Comparison of ENCODE assay signal across 1 cellular context in the genomic region with DNA sequence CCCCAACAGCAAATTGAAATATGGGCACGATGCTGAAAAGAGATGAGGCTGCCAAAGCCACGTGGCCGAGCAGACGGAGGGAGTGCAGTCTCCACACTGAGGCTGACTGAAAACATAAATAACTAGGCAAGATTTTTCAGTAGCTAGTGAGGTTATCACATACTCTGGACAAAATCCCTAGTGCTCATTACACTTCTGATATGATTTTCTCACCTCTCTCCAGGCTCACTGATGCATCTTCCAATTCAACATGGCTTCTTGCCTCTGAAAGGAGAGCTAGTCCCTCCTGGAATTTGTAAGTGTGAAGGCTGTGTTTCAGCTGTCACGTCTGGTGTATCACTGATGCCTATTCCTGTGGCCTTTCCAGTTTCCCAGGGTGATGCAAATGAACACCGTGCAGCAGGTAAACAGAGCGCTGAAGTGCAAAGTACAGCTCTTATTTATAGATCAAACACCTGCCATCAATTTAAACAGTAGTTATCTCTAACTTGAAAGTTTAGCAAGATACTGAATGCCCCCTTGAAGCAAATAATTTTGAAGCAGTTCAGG.
TF ChIP-seq lines count a peak whose summit lies in the region.

No MANE protein-coding gene starts in this region.

TF ChIP-seq in HepG2, 621 proteins besides CTCF, POLR2A, EP300 and RAD21 (continued from another document and continues in another):
- TF ChIP-seq SOX13 (IDR thresholded peaks at IDR 0.05) (0 out of 2 replicates have a peak, but pooled peaks have one; percentile 20), SOX13 (CRISPR knock-in tag; conservative IDR thresholded peaks at IDR 0.05 in 1 of 2, IDR thresholded peaks at IDR 0.05 in 1 of 2) (peak in 1 of 2 experiments; percentile 72; a peak in 2 of 4 replicates), ZNF772 (CRISPR knock-in tag; IDR thresholded peaks at IDR 0.05) (peak; percentile 31; the same call in 1 of the 2 replicates), MZF1 (CRISPR knock-in tag; IDR thresholded peaks at IDR 0.05; ENCODE audit: borderline replicate concordance) (no peak), DRAP1 (CRISPR knock-in tag; IDR thresholded peaks at IDR 0.05) (peak; percentile 36; the same call in 1 of the 2 replicates), ZNF616 (CRISPR knock-in tag; IDR thresholded peaks at IDR 0.05; ENCODE audit: low read depth) (no peak), ZNF556 (CRISPR knock-in tag; IDR thresholded peaks at IDR 0.05; ENCODE audit: borderline replicate concordance) (0 out of 2 replicates have a peak, but pooled peaks have one; percentile 39), KLF15 (CRISPR knock-in tag; IDR thresholded peaks at IDR 0.05; ENCODE audit: borderline replicate concordance) (no peak), ZNF350 (CRISPR knock-in tag; IDR thresholded peaks at IDR 0.05; ENCODE audit: borderline replicate concordance, low read depth) (peak; percentile 43; the same call in 1 of the 2 replicates), ARNT (IDR thresholded peaks at IDR 0.05) (no peak), ZSCAN29 (CRISPR knock-in tag; conservative IDR thresholded peaks at IDR 0.05) (no peak), PBX2 (CRISPR knock-in tag; IDR thresholded peaks at IDR 0.05) (no peak), NRL (CRISPR knock-in tag; IDR thresholded peaks at IDR 0.05; ENCODE audit: borderline replicate concordance) (no peak), TEAD3 (CRISPR knock-in tag; optimal IDR thresholded peaks at IDR 0.05; ENCODE audit: borderline replicate concordance) (peak; percentile 81), SP5 (CRISPR knock-in tag; IDR thresholded peaks at IDR 0.05; ENCODE audit: borderline replicate concordance, low read depth) (0 out of 2 replicates have a peak, but pooled peaks have one; percentile 24), ZNF563 (CRISPR knock-in tag; IDR thresholded peaks at IDR 0.05) (no peak), RFXANK (CRISPR knock-in tag; IDR thresholded peaks at IDR 0.05) (no peak), ARHGAP35 (CRISPR knock-in tag; IDR thresholded peaks at IDR 0.05; ENCODE audit: borderline replicate concordance) (no peak), CBX2 (IDR thresholded peaks at IDR 0.05; ENCODE audit: low read depth, low read length) (no peak), CBX2 (CRISPR knock-in tag; IDR thresholded peaks at IDR 0.05; ENCODE audit: low read depth) (no peak), ZBTB1 (CRISPR knock-in tag; IDR thresholded peaks at IDR 0.05; ENCODE audit: borderline replicate concordance) (no peak), ZNF749 (CRISPR knock-in tag; IDR thresholded peaks at IDR 0.05; ENCODE audit: borderline replicate concordance) (no peak), THAP9 (CRISPR knock-in tag; IDR thresholded peaks at IDR 0.05; ENCODE audit: borderline replicate concordance) (no peak), NFKBIZ (CRISPR knock-in tag; IDR thresholded peaks at IDR 0.05) (peak; percentile 37; the same call in 1 of the 2 replicates), ZSCAN25 (CRISPR knock-in tag; IDR thresholded peaks at IDR 0.05) (no peak), MAF1 (CRISPR knock-in tag; IDR thresholded peaks at IDR 0.05; ENCODE audit: borderline replicate concordance) (no peak), MEIS2 (CRISPR knock-in tag; IDR thresholded peaks at IDR 0.05) (0 out of 2 replicates have a peak, but pooled peaks have one; percentile 28), ZSCAN22 (CRISPR knock-in tag; IDR thresholded peaks at IDR 0.05) (no peak), DNMT3B (CRISPR knock-in tag; conservative IDR thresholded peaks at IDR 0.05) (no peak), ZNF614 (CRISPR knock-in tag; IDR thresholded peaks at IDR 0.05; ENCODE audit: borderline replicate concordance) (peak; percentile 57; the same call in 1 of the 2 replicates), SP4 (CRISPR knock-in tag; IDR thresholded peaks at IDR 0.05) (no peak), SUZ12 (IDR thresholded peaks at IDR 0.05; ENCODE audit: low read depth, low read length) (no peak)
- TF ChIP-seq, protein P1, sequence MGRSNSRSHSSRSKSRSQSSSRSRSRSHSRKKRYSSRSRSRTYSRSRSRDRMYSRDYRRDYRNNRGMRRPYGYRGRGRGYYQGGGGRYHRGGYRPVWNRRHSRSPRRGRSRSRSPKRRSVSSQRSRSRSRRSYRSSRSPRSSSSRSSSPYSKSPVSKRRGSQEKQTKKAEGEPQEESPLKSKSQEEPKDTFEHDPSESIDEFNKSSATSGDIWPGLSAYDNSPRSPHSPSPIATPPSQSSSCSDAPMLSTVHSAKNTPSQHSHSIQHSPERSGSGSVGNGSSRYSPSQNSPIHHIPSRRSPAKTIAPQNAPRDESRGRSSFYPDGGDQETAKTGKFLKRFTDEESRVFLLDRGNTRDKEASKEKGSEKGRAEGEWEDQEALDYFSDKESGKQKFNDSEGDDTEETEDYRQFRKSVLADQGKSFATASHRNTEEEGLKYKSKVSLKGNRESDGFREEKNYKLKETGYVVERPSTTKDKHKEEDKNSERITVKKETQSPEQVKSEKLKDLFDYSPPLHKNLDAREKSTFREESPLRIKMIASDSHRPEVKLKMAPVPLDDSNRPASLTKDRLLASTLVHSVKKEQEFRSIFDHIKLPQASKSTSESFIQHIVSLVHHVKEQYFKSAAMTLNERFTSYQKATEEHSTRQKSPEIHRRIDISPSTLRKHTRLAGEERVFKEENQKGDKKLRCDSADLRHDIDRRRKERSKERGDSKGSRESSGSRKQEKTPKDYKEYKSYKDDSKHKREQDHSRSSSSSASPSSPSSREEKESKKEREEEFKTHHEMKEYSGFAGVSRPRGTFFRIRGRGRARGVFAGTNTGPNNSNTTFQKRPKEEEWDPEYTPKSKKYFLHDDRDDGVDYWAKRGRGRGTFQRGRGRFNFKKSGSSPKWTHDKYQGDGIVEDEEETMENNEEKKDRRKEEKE (IDR thresholded peaks at IDR 0.05), result no peak
- TF ChIP-seq, protein P2, sequence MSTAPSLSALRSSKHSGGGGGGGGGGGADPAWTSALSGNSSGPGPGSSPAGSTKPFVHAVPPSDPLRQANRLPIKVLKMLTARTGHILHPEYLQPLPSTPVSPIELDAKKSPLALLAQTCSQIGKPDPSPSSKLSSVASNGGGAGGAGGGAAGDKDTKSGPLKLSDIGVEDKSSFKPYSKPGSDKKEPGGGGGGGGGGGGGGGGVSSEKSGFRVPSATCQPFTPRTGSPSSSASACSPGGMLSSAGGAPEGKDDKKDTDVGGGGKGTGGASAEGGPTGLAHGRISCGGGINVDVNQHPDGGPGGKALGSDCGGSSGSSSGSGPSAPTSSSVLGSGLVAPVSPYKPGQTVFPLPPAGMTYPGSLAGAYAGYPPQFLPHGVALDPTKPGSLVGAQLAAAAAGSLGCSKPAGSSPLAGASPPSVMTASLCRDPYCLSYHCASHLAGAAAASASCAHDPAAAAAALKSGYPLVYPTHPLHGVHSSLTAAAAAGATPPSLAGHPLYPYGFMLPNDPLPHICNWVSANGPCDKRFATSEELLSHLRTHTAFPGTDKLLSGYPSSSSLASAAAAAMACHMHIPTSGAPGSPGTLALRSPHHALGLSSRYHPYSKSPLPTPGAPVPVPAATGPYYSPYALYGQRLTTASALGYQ (CRISPR knock-in tag; IDR thresholded peaks at IDR 0.05), result peak; percentile 48; the same call in 1 of the 2 replicates
- TF ChIP-seq, protein P3, sequence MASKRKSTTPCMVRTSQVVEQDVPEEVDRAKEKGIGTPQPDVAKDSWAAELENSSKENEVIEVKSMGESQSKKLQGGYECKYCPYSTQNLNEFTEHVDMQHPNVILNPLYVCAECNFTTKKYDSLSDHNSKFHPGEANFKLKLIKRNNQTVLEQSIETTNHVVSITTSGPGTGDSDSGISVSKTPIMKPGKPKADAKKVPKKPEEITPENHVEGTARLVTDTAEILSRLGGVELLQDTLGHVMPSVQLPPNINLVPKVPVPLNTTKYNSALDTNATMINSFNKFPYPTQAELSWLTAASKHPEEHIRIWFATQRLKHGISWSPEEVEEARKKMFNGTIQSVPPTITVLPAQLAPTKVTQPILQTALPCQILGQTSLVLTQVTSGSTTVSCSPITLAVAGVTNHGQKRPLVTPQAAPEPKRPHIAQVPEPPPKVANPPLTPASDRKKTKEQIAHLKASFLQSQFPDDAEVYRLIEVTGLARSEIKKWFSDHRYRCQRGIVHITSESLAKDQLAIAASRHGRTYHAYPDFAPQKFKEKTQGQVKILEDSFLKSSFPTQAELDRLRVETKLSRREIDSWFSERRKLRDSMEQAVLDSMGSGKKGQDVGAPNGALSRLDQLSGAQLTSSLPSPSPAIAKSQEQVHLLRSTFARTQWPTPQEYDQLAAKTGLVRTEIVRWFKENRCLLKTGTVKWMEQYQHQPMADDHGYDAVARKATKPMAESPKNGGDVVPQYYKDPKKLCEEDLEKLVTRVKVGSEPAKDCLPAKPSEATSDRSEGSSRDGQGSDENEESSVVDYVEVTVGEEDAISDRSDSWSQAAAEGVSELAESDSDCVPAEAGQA (IDR thresholded peaks at IDR 0.05; ENCODE audit: low read depth), result no peak
- TF ChIP-seq, protein P3 (CRISPR knock-in tag; IDR thresholded peaks at IDR 0.05; ENCODE audit: borderline replicate concordance), result no peak
- TF ChIP-seq, protein P4, sequence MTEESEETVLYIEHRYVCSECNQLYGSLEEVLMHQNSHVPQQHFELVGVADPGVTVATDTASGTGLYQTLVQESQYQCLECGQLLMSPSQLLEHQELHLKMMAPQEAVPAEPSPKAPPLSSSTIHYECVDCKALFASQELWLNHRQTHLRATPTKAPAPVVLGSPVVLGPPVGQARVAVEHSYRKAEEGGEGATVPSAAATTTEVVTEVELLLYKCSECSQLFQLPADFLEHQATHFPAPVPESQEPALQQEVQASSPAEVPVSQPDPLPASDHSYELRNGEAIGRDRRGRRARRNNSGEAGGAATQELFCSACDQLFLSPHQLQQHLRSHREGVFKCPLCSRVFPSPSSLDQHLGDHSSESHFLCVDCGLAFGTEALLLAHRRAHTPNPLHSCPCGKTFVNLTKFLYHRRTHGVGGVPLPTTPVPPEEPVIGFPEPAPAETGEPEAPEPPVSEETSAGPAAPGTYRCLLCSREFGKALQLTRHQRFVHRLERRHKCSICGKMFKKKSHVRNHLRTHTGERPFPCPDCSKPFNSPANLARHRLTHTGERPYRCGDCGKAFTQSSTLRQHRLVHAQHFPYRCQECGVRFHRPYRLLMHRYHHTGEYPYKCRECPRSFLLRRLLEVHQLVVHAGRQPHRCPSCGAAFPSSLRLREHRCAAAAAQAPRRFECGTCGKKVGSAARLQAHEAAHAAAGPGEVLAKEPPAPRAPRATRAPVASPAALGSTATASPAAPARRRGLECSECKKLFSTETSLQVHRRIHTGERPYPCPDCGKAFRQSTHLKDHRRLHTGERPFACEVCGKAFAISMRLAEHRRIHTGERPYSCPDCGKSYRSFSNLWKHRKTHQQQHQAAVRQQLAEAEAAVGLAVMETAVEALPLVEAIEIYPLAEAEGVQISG (CRISPR knock-in tag; IDR thresholded peaks at IDR 0.05), result peak; percentile 35; the same call in 1 of the 2 replicates
- TF ChIP-seq, protein P5, sequence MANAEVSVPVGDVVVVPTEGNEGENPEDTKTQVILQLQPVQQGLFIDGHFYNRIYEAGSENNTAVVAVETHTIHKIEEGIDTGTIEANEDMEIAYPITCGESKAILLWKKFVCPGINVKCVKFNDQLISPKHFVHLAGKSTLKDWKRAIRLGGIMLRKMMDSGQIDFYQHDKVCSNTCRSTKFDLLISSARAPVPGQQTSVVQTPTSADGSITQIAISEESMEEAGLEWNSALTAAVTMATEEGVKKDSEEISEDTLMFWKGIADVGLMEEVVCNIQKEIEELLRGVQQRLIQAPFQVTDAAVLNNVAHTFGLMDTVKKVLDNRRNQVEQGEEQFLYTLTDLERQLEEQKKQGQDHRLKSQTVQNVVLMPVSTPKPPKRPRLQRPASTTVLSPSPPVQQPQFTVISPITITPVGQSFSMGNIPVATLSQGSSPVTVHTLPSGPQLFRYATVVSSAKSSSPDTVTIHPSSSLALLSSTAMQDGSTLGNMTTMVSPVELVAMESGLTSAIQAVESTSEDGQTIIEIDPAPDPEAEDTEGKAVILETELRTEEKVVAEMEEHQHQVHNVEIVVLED (CRISPR knock-in tag; IDR thresholded peaks at IDR 0.05; ENCODE audit: borderline replicate concordance), result no peak
